13 cellular contexts compared by ENCODE assay signal in genomic region chr6:33613794-33614166, GRCh38. TPM values are rescaled to one million over a fixed set of nuclear protein-coding genes. Genes with fewer than 3 reads are reported as not detected.
DNase-seq lines count a peak whose midpoint lies in the region; ATAC-seq and TF ChIP-seq lines count a peak whose summit lies in the region.
"Had no signal": no experiment of that assay in that cellular context is flagged by ENCODE, and none has a peak within 500 bp of the region (broad histone marks: within the 10 kb centered on the region; RNA-seq: fewer than 3 reads in every experiment).

No MANE protein-coding gene starts in this region.

- dilution Hi-C loops in IMR-90 (cut with HindIII; ENCODE audit: low sequenced_read_pairs, unreplicated experiment), result no loop called here
- dilution Hi-C loops in mammary epithelial cell (cut with HindIII; ENCODE audit: low sequenced_read_pairs), result no loop called here

- H2BK120ac ChIP-seq in IMR-90 (ENCODE audit: low read depth, low read length), result peak overlapping the region; percentile 11
- no peak overlapping the region for H2BK120ac ChIP-seq in mesendoderm (ENCODE audit: low read depth, low read length)

- H3K27me3 ChIP-seq in IMR-90 (ENCODE audit: control insufficient read depth, insufficient read depth, low read length), result no peaks in the 10 kb centered on the region
- H3K27me3 ChIP-seq in mammary epithelial cell (ENCODE audit: insufficient read depth, low read length), result no peaks in the 10 kb centered on the region
- no peaks in the 10 kb centered on the region for H3K27me3 ChIP-seq in mesendoderm (ENCODE audit: insufficient read depth, low read length, poor library complexity)

- H3K9me3 Mint-ChIP-seq in natural killer cell treated with Interleukin-12 subunit alpha and Interleukin-12 subunit beta and Interleukin-15 and Interleukin-18, amount 100 ng/mL, for 72 hours, result no peaks in the 10 kb centered on the region

- BruUV-seq in IMR-90 (replicated peaks; lab: Mats Ljungman, UMichigan), result no TSS peak
- BruUV-seq in mammary epithelial cell (replicated peaks; lab: Mats Ljungman, UMichigan), result no TSS peak

- H2BK15ac ChIP-seq in IMR-90 (ENCODE audit: low read depth, low read length) (no peak overlapping the region), mesendoderm (replicated peaks; ENCODE audit: low read depth) (no peak overlapping the region)

- peak overlapping the region; percentile 8 for H3K4ac ChIP-seq in IMR-90 (ENCODE audit: low read depth, low read length)
- no peak overlapping the region for H3K4ac ChIP-seq in mesendoderm (ENCODE audit: low read depth, low read length)

- H3K14ac ChIP-seq in IMR-90 (replicated peaks; ENCODE audit: low read depth, low read length), result peak overlapping the region; percentile 10; the same call in 1 of the 2 replicates

- H4K5ac ChIP-seq in IMR-90 (ENCODE audit: low read depth, low read length), result no peak overlapping the region
- no peak overlapping the region for H4K5ac ChIP-seq in mesendoderm (ENCODE audit: low read length)

- H3K9ac ChIP-seq in IMR-90 (ENCODE audit: low read depth, low read length) (no peak overlapping the region), mammary epithelial cell (ENCODE audit: insufficient read depth, low read length) (peak overlapping the region; percentile 31), mesendoderm (ENCODE audit: low read length) (no peak overlapping the region)

- H3K36me3 Mint-ChIP-seq in natural killer cell treated with Interleukin-12 subunit alpha and Interleukin-12 subunit beta and Interleukin-15 and Interleukin-18, amount 100 ng/mL, for 72 hours, result no peaks in the 10 kb centered on the region

- H3K79me2 ChIP-seq in mammary epithelial cell (ENCODE audit: insufficient read depth, low read length), result no peaks in the 10 kb centered on the region
- no peaks in the 10 kb centered on the region for H3K79me2 ChIP-seq in mesendoderm (ENCODE audit: control insufficient read depth, insufficient read depth, low read length)

- TF ChIP-seq CTCF in IMR-90 (conservative IDR thresholded peaks at IDR 0.05; ENCODE audit: low read depth, low read length) (no peak), mammary epithelial cell (conservative IDR thresholded peaks at IDR 0.05 in 1 of 2, IDR thresholded peaks at IDR 0.05 in 1 of 2; ENCODE audit: extremely low read depth in 1 of 2, insufficient read depth in 1 of 2, low read depth in 1 of 2, low read length in 2 of 2) (no peak)

- H3K4me1 ChIP-seq in IMR-90 (ENCODE audit: control insufficient read depth, insufficient read depth, low read length) (peaks cover 14% of the 10 kb centered on the region), mammary epithelial cell (ENCODE audit: insufficient read depth, low read length) (peaks cover 57% of the 10 kb centered on the region), mesendoderm (ENCODE audit: control insufficient read depth, low read depth, low read length) (no peaks in the 10 kb centered on the region)

- H3K56ac ChIP-seq in IMR-90 (ENCODE audit: extremely low read depth, insufficient read depth, low read length), result no peak overlapping the region
- H3K56ac ChIP-seq in mesendoderm (ENCODE audit: low read length), result peak overlapping the region; percentile 15

- H2BK20ac ChIP-seq in IMR-90 (ENCODE audit: low read depth, low read length), result peak overlapping the region; percentile 50; the same call in 1 of the 2 replicates

- in situ Hi-C loops in ACHN (cut with HindIII; ENCODE audit: low pct_ligation_motif_present, low pct_unique_long_range_greater_than_20kb, low sequenced_read_pairs), result no loop called here
- in situ Hi-C loops in IMR-90 (cut with MboI; ENCODE audit: low sequenced_read_pairs), result no loop called here
- in situ Hi-C loops in mammary epithelial cell (cut with MboI; ENCODE audit: low sequenced_read_pairs in 2 of 2), result no loop called here

- no peak overlapping the region for H3K27ac Mint-ChIP-seq in natural killer cell treated with Interleukin-12 subunit alpha and Interleukin-12 subunit beta and Interleukin-15 and Interleukin-18, amount 100 ng/mL, for 72 hours
- H3K27ac Mint-ChIP-seq: B cell had no signal

- H3K9me3 ChIP-seq in IMR-90 (ENCODE audit: control insufficient read depth, insufficient read depth, low read length) (no peaks in the 10 kb centered on the region), mammary epithelial cell (replicated peaks; ENCODE audit: insufficient read depth, low read length) (no peaks in the 10 kb centered on the region)

- POLR2A ChIA-PET in IMR-90 (lab: Charles Lee; ENCODE audit: unreplicated experiment), result no interaction called here

- H3K23ac ChIP-seq in IMR-90 (ENCODE audit: low read depth, low read length) (peak overlapping the region; percentile 7), mesendoderm (ENCODE audit: low read length) (peak overlapping the region; percentile 45)

- H4K8ac ChIP-seq in IMR-90 (ENCODE audit: low read depth in 2 of 2, low read length in 2 of 2) (peak overlapping the region in 1 of 2 experiments; percentile 85; a peak in 2 of 4 replicates), mesendoderm (ENCODE audit: low read depth, low read length) (no peak overlapping the region)

- H3K27ac ChIP-seq in IMR-90 (ENCODE audit: insufficient read depth, low read length), result no peak overlapping the region
- H3K27ac ChIP-seq in mammary epithelial cell (ENCODE audit: insufficient read depth, low read depth, low read length), result peak overlapping the region; percentile 79
- no peak overlapping the region for H3K27ac ChIP-seq in mesendoderm (ENCODE audit: low read depth, low read length)

- H2AK9ac ChIP-seq in IMR-90 (replicated peaks; ENCODE audit: low read depth, low read length, poor library complexity), result peak overlapping the region; percentile 91

- H2AK5ac ChIP-seq in IMR-90 (ENCODE audit: low read depth, low read length), result peak overlapping the region; percentile 53; the same call in 1 of the 2 replicates
- no peak overlapping the region for H2AK5ac ChIP-seq in mesendoderm (ENCODE audit: low read length)

- DNase-seq in ACHN (peak; percentile 86), IMR-90 (peak; percentile 26), mammary epithelial cell (peak; percentile 92), mesendoderm (no peak), head of caudate nucleus (no peak)
- no peak for DNase-seq in natural killer cell treated with Interleukin-12 subunit alpha and Interleukin-12 subunit beta and Interleukin-15 and Interleukin-18, amount 100 ng/mL, for 72 hours (ENCODE audit: low spot score)
- DNase-seq: effector CD4-positive, alpha-beta T cell; NCI-H1436; nephron progenitor cell; stimulated activated CD4-positive, alpha-beta T cell treated with anti-CD3 and anti-CD28 coated beads, Interleukin-4, amount 100 ng/mL, for 1 hour had no signal

- H2BK5ac ChIP-seq in IMR-90 (ENCODE audit: low read depth, low read length, poor library complexity, severe bottlenecking), result peak overlapping the region; percentile 48
- no peak overlapping the region for H2BK5ac ChIP-seq in mesendoderm (ENCODE audit: low read length)

- WGBS in IMR-90 (ENCODE audit: extremely low coverage in 2 of 2, insufficient read length in 1 of 2), 2 experiments, result 70% methylated on average over 2 of the region's 10 CpGs; no CpG with 5 or more reads in 1 of the 2 experiments
- 0% methylated on average over 5 of the region's 10 CpGs for WGBS in mammary epithelial cell (ENCODE audit: low coverage, missing lambda C conversion rate)
- no CpG with 5 or more reads among the region's 10 CpGs for WGBS in mesendoderm (ENCODE audit: extremely low coverage, insufficient coverage, low lambda C conversion rate)

- peaks cover 3 to 20% of the 10 kb centered on the region in 2 donors for H3K4me1 Mint-ChIP-seq in natural killer cell treated with Interleukin-12 subunit alpha and Interleukin-12 subunit beta and Interleukin-15 and Interleukin-18, amount 100 ng/mL, for 72 hours (ENCODE audit: low read depth in 2 of 2)

- peak; percentile 64 for ATAC-seq in IMR-90 (ENCODE audit: low read depth)
- ATAC-seq in HG02763 (IDR thresholded peaks at IDR 0.05; ENCODE audit: unreplicated experiment), result no peak
- no peak for ATAC-seq in natural killer cell treated with Interleukin-12 subunit alpha and Interleukin-12 subunit beta and Interleukin-15 and Interleukin-18, amount 100 ng/mL, for 72 hours
- no peak for ATAC-seq in HG02642 (IDR thresholded peaks at IDR 0.05; ENCODE audit: poor library complexity, unreplicated experiment)

- H3K27me3 Mint-ChIP-seq in natural killer cell treated with Interleukin-12 subunit alpha and Interleukin-12 subunit beta and Interleukin-15 and Interleukin-18, amount 100 ng/mL, for 72 hours, result peaks cover 0 to 2% of the 10 kb centered on the region in 2 donors
- H3K27me3 Mint-ChIP-seq: B cell had no signal

- intact Hi-C loops in IMR-90 (cut with micrococcal nuclease) (no loop called here), mammary epithelial cell (cut with micrococcal nuclease) (loop anchor here (1.0 kb wide), 1 partner anchor 8 kb away; the partner anchor contains the start of gene ITPR3), head of caudate nucleus (cut with DNase I) (no loop called here)

- H3K18ac ChIP-seq in IMR-90 (ENCODE audit: low read depth, low read length), result no peak overlapping the region
- H3K18ac ChIP-seq in mesendoderm (ENCODE audit: low read length), result no peak overlapping the region

- no peak overlapping the region; the same call in 1 of the 2 replicates for H4K91ac ChIP-seq in IMR-90 (ENCODE audit: insufficient read depth, low read depth, low read length)

- H3K79me1 ChIP-seq in IMR-90 (ENCODE audit: low read depth in 1 of 2, low read length in 2 of 2) (no peaks in the 10 kb centered on the region), mesendoderm (ENCODE audit: low read length) (no peaks in the 10 kb centered on the region)

- CTCF ChIA-PET in IMR-90 (lab: Yijun Ruan, JAX) (no interaction called here), mammary epithelial cell (lab: Charles Lee; ENCODE audit: low non-redundant PET) (no interaction called here)

- TF ChIP-seq POLR2A in IMR-90 (IDR thresholded peaks at IDR 0.05; ENCODE audit: low read depth, low read length), result no peak

- no peak for TF ChIP-seq RAD21 in IMR-90 (IDR thresholded peaks at IDR 0.05; ENCODE audit: low read length)

- H3K4me3 Mint-ChIP-seq in natural killer cell treated with Interleukin-12 subunit alpha and Interleukin-12 subunit beta and Interleukin-15 and Interleukin-18, amount 100 ng/mL, for 72 hours, result no peak overlapping the region
- H3K4me3 Mint-ChIP-seq: B cell, nephron progenitor cell had no signal

- H3K4me2 ChIP-seq in IMR-90 (ENCODE audit: low read depth, low read length), result no peak overlapping the region
- H3K4me2 ChIP-seq in mammary epithelial cell (ENCODE audit: insufficient read depth, low read depth, low read length), result peak overlapping the region; percentile 42
- no peak overlapping the region for H3K4me2 ChIP-seq in mesendoderm (ENCODE audit: low read length)

- H2AFZ ChIP-seq in IMR-90 (replicated peaks; ENCODE audit: low read length, poor library complexity) (peak overlapping the region; percentile 82), mammary epithelial cell (ENCODE audit: low read depth, low read length) (peak overlapping the region; percentile 81)

- H3K36me3 ChIP-seq in IMR-90 (ENCODE audit: control insufficient read depth, insufficient read depth, low read length) (no peaks in the 10 kb centered on the region), mammary epithelial cell (ENCODE audit: insufficient read depth, low read length) (no peaks in the 10 kb centered on the region), mesendoderm (ENCODE audit: control insufficient read depth, insufficient read depth, low read length) (no peaks in the 10 kb centered on the region)

- H3K4me3 ChIP-seq in IMR-90 (ENCODE audit: insufficient read depth, low read depth, low read length) (no peak overlapping the region), mammary epithelial cell (replicated peaks in 1 of 3; ENCODE audit: insufficient read depth in 1 of 3, low read depth in 2 of 3, low read length in 3 of 3) (no peak overlapping the region), mesendoderm (ENCODE audit: low read length) (no peak overlapping the region)

- H4K20me1 ChIP-seq in IMR-90 (ENCODE audit: insufficient read depth, low read length) (no peaks in the 10 kb centered on the region), mammary epithelial cell (ENCODE audit: insufficient read depth, low read length) (no peaks in the 10 kb centered on the region)

- peaks cover 16% of the 10 kb centered on the region; the same call in 1 of the 2 replicates for H3K9me1 ChIP-seq in IMR-90 (ENCODE audit: insufficient read depth, low read length)

RNA-seq across cellular contexts. Expression of gene ITPR3, which starts 7.3 kb away (rescaled TPM):
- total RNA-seq in IMR-90 (2012; rRNA removed) (1.6 and 1.7 TPM in 2 replicates), mammary epithelial cell (100 to 1,000 TPM; 125 to 155 TPM)
- polyA plus RNA-seq in IMR-90 (2012; rRNA removed) (3.7 and 4.1 TPM in 2 replicates), mammary epithelial cell (106 TPM)
- polyA plus RNA-seq in IMR-90 (2012; cell fraction: cytosol; rRNA removed), result 1.3 and 3.6 TPM in 2 replicates
- 20.9 and 27.8 TPM in 2 replicates for polyA plus RNA-seq in IMR-90 (2012; cell fraction: nucleus; rRNA removed; ENCODE audit: low replicate concordance)
- polyA minus RNA-seq in mammary epithelial cell, result 270 TPM
- 9.8 TPM for polyA plus RNA-seq in mesendoderm (2013, experiment 1 of 2)
- polyA plus RNA-seq in mesendoderm (2013, experiment 2 of 2), result 9.6 TPM
- 10 to 100 TPM; 27.6 to 77.6 TPM for total RNA-seq in natural killer cell treated with Interleukin-12 subunit alpha and Interleukin-12 subunit beta and Interleukin-15 and Interleukin-18, amount 100 ng/mL, for 72 hours

RNA-seq across cellular contexts. Expression of gene BAK1, which starts 33.7 kb away (rescaled TPM):
- total RNA-seq in IMR-90 (2012; rRNA removed) (12.0 and 12.5 TPM in 2 replicates), mammary epithelial cell (10 to 100 TPM; 41.0 to 70.6 TPM)
- polyA plus RNA-seq in IMR-90 (2012; rRNA removed) (18.2 and 19.0 TPM in 2 replicates), mammary epithelial cell (62.0 TPM)
- 10.5 and 18.3 TPM in 2 replicates for polyA plus RNA-seq in IMR-90 (2012; cell fraction: cytosol; rRNA removed)
- polyA plus RNA-seq in IMR-90 (2012; cell fraction: nucleus; rRNA removed; ENCODE audit: low replicate concordance), result 14.4 and 24.2 TPM in 2 replicates
- polyA minus RNA-seq in mammary epithelial cell, result 81.7 TPM
- polyA plus RNA-seq in mesendoderm (2013, experiment 1 of 2), result 20.5 TPM
- 21.1 TPM for polyA plus RNA-seq in mesendoderm (2013, experiment 2 of 2)
- total RNA-seq in natural killer cell treated with Interleukin-12 subunit alpha and Interleukin-12 subunit beta and Interleukin-15 and Interleukin-18, amount 100 ng/mL, for 72 hours, result 100 to 1,000 TPM; 101 to 103 TPM

Comparison
In these comparisons a context has a peak if more than half of its experiments do, and no peak if none do; other contexts are left out.
1. DNase-seq: peak in ACHN (single experiment), IMR-90 (single experiment) and mammary epithelial cell (single experiment); none in mesendoderm (single experiment), natural killer cell treated with Interleukin-12 subunit alpha and Interleukin-12 subunit beta and Interleukin-15 and Interleukin-18, amount 100 ng/mL, for 72 hours (single experiment) and head of caudate nucleus (0 of 42).
2. RNA of gene ITPR3, which starts 7.3 kb away (total RNA-seq): 125 to 155 TPM in mammary epithelial cell and 27.6 to 77.6 TPM in natural killer cell treated with Interleukin-12 subunit alpha and Interleukin-12 subunit beta and Interleukin-15 and Interleukin-18, amount 100 ng/mL, for 72 hours; 1.6 to 1.7 TPM in IMR-90; every median in the first group is over 10 times any median in the second.